Comparison of ENCODE assay signal across 13 cellular contexts in genomic region chr6:52351879-52352238, GRCh38. TPM values are rescaled to one million over a fixed set of nuclear protein-coding genes. Genes with fewer than 3 reads are reported as not detected.
A peak's percentile ranks its signal among the peaks of the same experiment; 100 is the strongest.
DNase-seq lines count a peak whose midpoint lies in the region; ATAC-seq and TF ChIP-seq lines count a peak whose summit lies in the region.
"Had no signal": no experiment of that assay in that cellular context is flagged by ENCODE, and none has a peak within 500 bp of the region (broad histone marks: within the 10 kb centered on the region; RNA-seq: fewer than 3 reads in every experiment).

No MANE protein-coding gene starts in this region.

- H3K9ac ChIP-seq in IMR-90 (ENCODE audit: low read depth, low read length) (peak overlapping the region; percentile 1; the same call in 1 of the 2 replicates), mammary epithelial cell (ENCODE audit: insufficient read depth, low read length) (peak overlapping the region; percentile 46)
- H3K9ac ChIP-seq: neural progenitor cell had no signal

- POLR2A ChIA-PET in IMR-90 (lab: Charles Lee; ENCODE audit: unreplicated experiment), result no interaction called here

- ATAC-seq in IMR-90 (ENCODE audit: low read depth), result no peak
- ATAC-seq in natural killer cell treated with Interleukin-12 subunit alpha and Interleukin-12 subunit beta and Interleukin-15 and Interleukin-18, amount 100 ng/mL, for 72 hours, result no peak
- ATAC-seq in GM18858 (IDR thresholded peaks at IDR 0.05; ENCODE audit: unreplicated experiment), result no peak
- ATAC-seq in HG03354 (IDR thresholded peaks at IDR 0.05; ENCODE audit: poor library complexity, severe bottlenecking, unreplicated experiment), result no peak

- peak overlapping the region; percentile 27 for H2BK5ac ChIP-seq in IMR-90 (ENCODE audit: low read depth, low read length, poor library complexity, severe bottlenecking)

- H3K4me1 ChIP-seq in ACC112 (ENCODE audit: control insufficient read depth, insufficient read depth, low read length, unreplicated experiment) (peaks cover 18% of the 10 kb centered on the region), IMR-90 (ENCODE audit: control insufficient read depth, insufficient read depth, low read length) (peaks cover 7% of the 10 kb centered on the region), mammary epithelial cell (ENCODE audit: insufficient read depth, low read length) (peaks cover 19% of the 10 kb centered on the region)

- in situ Hi-C loops in IMR-90 (cut with MboI; ENCODE audit: low sequenced_read_pairs), result no loop called here
- in situ Hi-C loops in mammary epithelial cell (cut with MboI; ENCODE audit: low sequenced_read_pairs in 2 of 2), result no loop called here

- peaks cover 10% of the 10 kb centered on the region for H3K9me1 ChIP-seq in IMR-90 (ENCODE audit: insufficient read depth, low read length)

- peak overlapping the region; percentile 24 to 50 for H3K27ac Mint-ChIP-seq in natural killer cell treated with Interleukin-12 subunit alpha and Interleukin-12 subunit beta and Interleukin-15 and Interleukin-18, amount 100 ng/mL, for 72 hours
- H3K27ac Mint-ChIP-seq: activated CD4-positive, alpha-beta T cell treated with anti-CD3 and anti-CD28 coated beads for 36 hours; activated T-cell treated with anti-CD3 and anti-CD28 coated beads, Interleukin-2, amount 50 U/mL, for 72 hours had no signal

- H3K27ac ChIP-seq in ACC112 (ENCODE audit: low read depth, low read length) (peak overlapping the region; percentile 66), IMR-90 (ENCODE audit: insufficient read depth, low read length) (peak overlapping the region; percentile 61), mammary epithelial cell (ENCODE audit: insufficient read depth, low read depth, low read length) (peak overlapping the region; percentile 86)
- H3K27ac ChIP-seq: neural progenitor cell had no signal

- H3K23ac ChIP-seq in IMR-90 (ENCODE audit: low read depth, low read length), result peak overlapping the region; percentile 51; the same call in 1 of the 2 replicates

- peak overlapping the region; percentile 78 for H2BK120ac ChIP-seq in IMR-90 (ENCODE audit: low read depth, low read length)

- H3K36me3 Mint-ChIP-seq in natural killer cell treated with Interleukin-12 subunit alpha and Interleukin-12 subunit beta and Interleukin-15 and Interleukin-18, amount 100 ng/mL, for 72 hours, result no peaks in the 10 kb centered on the region
- H3K36me3 Mint-ChIP-seq: neural progenitor cell had no signal

- TF ChIP-seq POLR2A in IMR-90 (IDR thresholded peaks at IDR 0.05; ENCODE audit: low read depth, low read length), result no peak

- H4K91ac ChIP-seq in IMR-90 (ENCODE audit: insufficient read depth, low read depth, low read length), result peak overlapping the region; percentile 20

- peak overlapping the region; percentile 54; the same call in 1 of the 2 replicates for H3K14ac ChIP-seq in IMR-90 (replicated peaks; ENCODE audit: low read depth, low read length)

- peak overlapping the region; percentile 14 for H2BK20ac ChIP-seq in IMR-90 (ENCODE audit: low read depth, low read length)

- CTCF ChIA-PET in IMR-90 (lab: Yijun Ruan, JAX) (interaction anchor here (0.6 to 1.8 kb wide), 3 partner anchors 8 to 67 kb away, joined by 3 to 8 read pairs (median 6); partner anchors contain the start of gene MCM3), mammary epithelial cell (lab: Charles Lee; ENCODE audit: low non-redundant PET) (no interaction called here)

- H3K27me3 ChIP-seq in ACC112 (ENCODE audit: insufficient read depth, low read length) (no peaks in the 10 kb centered on the region), IMR-90 (ENCODE audit: control insufficient read depth, insufficient read depth, low read length) (peaks cover 5% of the 10 kb centered on the region; the same call in 1 of the 2 replicates), mammary epithelial cell (ENCODE audit: insufficient read depth, low read length) (no peaks in the 10 kb centered on the region)
- H3K27me3 ChIP-seq: neural progenitor cell had no signal

- peaks cover 0 to 4% of the 10 kb centered on the region in 2 donors for H3K27me3 Mint-ChIP-seq in natural killer cell treated with Interleukin-12 subunit alpha and Interleukin-12 subunit beta and Interleukin-15 and Interleukin-18, amount 100 ng/mL, for 72 hours
- H3K27me3 Mint-ChIP-seq: activated CD4-positive, alpha-beta T cell treated with anti-CD3 and anti-CD28 coated beads for 36 hours had no signal

- peak overlapping the region; percentile 43 for H3K18ac ChIP-seq in IMR-90 (ENCODE audit: low read depth, low read length)

- DNase-seq in IMR-90, result no peak
- no peak for DNase-seq in mammary epithelial cell
- DNase-seq in natural killer cell treated with Interleukin-12 subunit alpha and Interleukin-12 subunit beta and Interleukin-15 and Interleukin-18, amount 100 ng/mL, for 72 hours (ENCODE audit: low spot score), result no peak
- DNase-seq in NCI-H345 (lab: John Stamatoyannopoulos, UW), result no peak
- DNase-seq in Ammon's horn (ENCODE audit: low spot score), result no peak
- DNase-seq: activated CD4-positive, alpha-beta T cell treated with anti-CD3 and anti-CD28 coated beads for 36 hours; activated T-cell treated with anti-CD3 and anti-CD28 coated beads, Interleukin-2, amount 50 U/mL, for 72 hours; effector memory CD4-positive, alpha-beta T cell; NCI-H187 treated with DMSO at 0.1 percent for 48 hours had no signal

- H2AFZ ChIP-seq in ACC112 (ENCODE audit: low read length, unreplicated experiment), result no peak overlapping the region
- H2AFZ ChIP-seq in IMR-90 (replicated peaks; ENCODE audit: low read length, poor library complexity), result peak overlapping the region; percentile 88
- peak overlapping the region; percentile 91 for H2AFZ ChIP-seq in mammary epithelial cell (ENCODE audit: low read depth, low read length)
- H2AFZ ChIP-seq: neural progenitor cell had no signal

- dilution Hi-C loops in IMR-90 (cut with HindIII; ENCODE audit: low sequenced_read_pairs, unreplicated experiment) (no loop called here), mammary epithelial cell (cut with HindIII; ENCODE audit: low sequenced_read_pairs) (loop anchor here (5.0 kb wide), 1 partner anchor 35 kb away; no protein-coding TSS in a partner anchor)

- WGBS in IMR-90 (ENCODE audit: extremely low coverage in 2 of 2, insufficient read length in 1 of 2), 2 experiments, result 100% methylated on average over 1 of the region's 1 CpG; no CpG with 5 or more reads in 1 of the 2 experiments
- 100% methylated on average over 1 of the region's 1 CpG for WGBS in mammary epithelial cell (ENCODE audit: low coverage, missing lambda C conversion rate)

- peak overlapping the region; percentile 80 for H2AK5ac ChIP-seq in IMR-90 (ENCODE audit: low read depth, low read length)

- peak overlapping the region; percentile 22; the same call in 2 of the 3 replicates for H2BK15ac ChIP-seq in IMR-90 (ENCODE audit: low read depth, low read length)

- H3K4ac ChIP-seq in IMR-90 (ENCODE audit: low read depth, low read length), result peak overlapping the region; percentile 16

- H3K4me2 ChIP-seq in IMR-90 (ENCODE audit: low read depth, low read length) (peak overlapping the region; percentile 50), mammary epithelial cell (ENCODE audit: insufficient read depth, low read depth, low read length) (peak overlapping the region; percentile 77)
- H3K4me2 ChIP-seq: neural progenitor cell had no signal

- no peaks in the 10 kb centered on the region for H3K9me3 Mint-ChIP-seq in natural killer cell treated with Interleukin-12 subunit alpha and Interleukin-12 subunit beta and Interleukin-15 and Interleukin-18, amount 100 ng/mL, for 72 hours
- H3K9me3 Mint-ChIP-seq: activated T-cell treated with anti-CD3 and anti-CD28 coated beads, Interleukin-2, amount 50 U/mL, for 72 hours; neural progenitor cell had no signal

- intact Hi-C loops in IMR-90 (cut with micrococcal nuclease), result loop anchor here (2.0 to 5.0 kb wide), 2 partner anchors 45 to 67 kb away; partner anchors contain the start of gene MCM3
- intact Hi-C loops in mammary epithelial cell (cut with micrococcal nuclease), result loop anchor here (1.0 to 2.0 kb wide), 2 partner anchors 47 to 67 kb away; partner anchors contain the start of gene MCM3

- no peak for TF ChIP-seq RAD21 in IMR-90 (IDR thresholded peaks at IDR 0.05; ENCODE audit: low read length)

- peak overlapping the region; percentile 4; the same call in 1 of the 2 replicates for H4K5ac ChIP-seq in IMR-90 (ENCODE audit: low read depth, low read length)

- H3K79me2 ChIP-seq in ACC112 (ENCODE audit: control insufficient read depth, insufficient read depth, low read length, unreplicated experiment) (no peaks in the 10 kb centered on the region), mammary epithelial cell (ENCODE audit: insufficient read depth, low read length) (no peaks in the 10 kb centered on the region)

- TF ChIP-seq CTCF in IMR-90 (conservative IDR thresholded peaks at IDR 0.05; ENCODE audit: low read depth, low read length) (no peak), mammary epithelial cell (conservative IDR thresholded peaks at IDR 0.05 in 1 of 2, IDR thresholded peaks at IDR 0.05 in 1 of 2; ENCODE audit: extremely low read depth in 1 of 2, insufficient read depth in 1 of 2, low read depth in 1 of 2, low read length in 2 of 2) (no peak)

- H3K9me3 ChIP-seq in IMR-90 (ENCODE audit: control insufficient read depth, insufficient read depth, low read length) (no peaks in the 10 kb centered on the region), mammary epithelial cell (replicated peaks; ENCODE audit: insufficient read depth, low read length) (no peaks in the 10 kb centered on the region)

- H3K56ac ChIP-seq in IMR-90 (ENCODE audit: extremely low read depth, insufficient read depth, low read length), result no peak overlapping the region

- no peaks in the 10 kb centered on the region for H3K79me1 ChIP-seq in IMR-90 (ENCODE audit: low read depth in 1 of 2, low read length in 2 of 2)

- peak overlapping the region; percentile 8 for H2AK9ac ChIP-seq in IMR-90 (replicated peaks; ENCODE audit: low read depth, low read length, poor library complexity)

- no peaks in the 10 kb centered on the region for H3K36me3 ChIP-seq in ACC112 (ENCODE audit: insufficient read depth, low read length)
- H3K36me3 ChIP-seq in IMR-90 (ENCODE audit: control insufficient read depth, insufficient read depth, low read length), result no peaks in the 10 kb centered on the region
- H3K36me3 ChIP-seq in mammary epithelial cell (ENCODE audit: insufficient read depth, low read length), result no peaks in the 10 kb centered on the region
- H3K36me3 ChIP-seq: neural progenitor cell had no signal

- H4K8ac ChIP-seq in IMR-90 (ENCODE audit: low read depth in 2 of 2, low read length in 2 of 2), result peak overlapping the region; percentile 34 to 57

- H4K20me1 ChIP-seq in IMR-90 (ENCODE audit: insufficient read depth, low read length) (no peaks in the 10 kb centered on the region; the same call in 1 of the 2 replicates), mammary epithelial cell (ENCODE audit: insufficient read depth, low read length) (no peaks in the 10 kb centered on the region)

- peaks cover 14 to 24% of the 10 kb centered on the region in 2 donors for H3K4me1 Mint-ChIP-seq in natural killer cell treated with Interleukin-12 subunit alpha and Interleukin-12 subunit beta and Interleukin-15 and Interleukin-18, amount 100 ng/mL, for 72 hours (ENCODE audit: low read depth in 2 of 2)

- BruUV-seq in IMR-90 (replicated peaks; lab: Mats Ljungman, UMichigan), result no TSS peak
- BruUV-seq in mammary epithelial cell (replicated peaks; lab: Mats Ljungman, UMichigan), result no TSS peak

- H3K4me3 ChIP-seq in ACC112 (ENCODE audit: low read depth, low read length), result no peak overlapping the region
- no peak overlapping the region for H3K4me3 ChIP-seq in IMR-90 (ENCODE audit: insufficient read depth, low read depth, low read length)
- H3K4me3 ChIP-seq in mammary epithelial cell (replicated peaks in 1 of 3; ENCODE audit: insufficient read depth in 1 of 3, low read depth in 2 of 3, low read length in 3 of 3), result no peak overlapping the region
- H3K4me3 ChIP-seq: neural progenitor cell had no signal

- H3K4me3 Mint-ChIP-seq in natural killer cell treated with Interleukin-12 subunit alpha and Interleukin-12 subunit beta and Interleukin-15 and Interleukin-18, amount 100 ng/mL, for 72 hours, result no peak overlapping the region
- H3K4me3 Mint-ChIP-seq: activated CD4-positive, alpha-beta T cell treated with anti-CD3 and anti-CD28 coated beads for 36 hours; activated T-cell treated with anti-CD3 and anti-CD28 coated beads, Interleukin-2, amount 50 U/mL, for 72 hours; neural progenitor cell had no signal

RNA-seq across cellular contexts. Expression of gene PAQR8, which starts 10.1 kb away (rescaled TPM):
- 1.6 and 1.7 TPM in 2 replicates for total RNA-seq in IMR-90 (2012; rRNA removed)
- 1.1 and 1.4 TPM in 2 replicates for polyA plus RNA-seq in IMR-90 (2012; rRNA removed)
- 0.68 and 1.2 TPM in 2 replicates for polyA plus RNA-seq in IMR-90 (2012; cell fraction: cytosol; rRNA removed)
- 0.37 and 0.42 TPM in 2 replicates for polyA plus RNA-seq in IMR-90 (2012; cell fraction: nucleus; rRNA removed; ENCODE audit: low replicate concordance)
- 1 to 10 TPM in 1 of 2 donors, under 1 TPM in 1; 0.17 to 3.4 TPM for total RNA-seq in mammary epithelial cell
- polyA plus RNA-seq in mammary epithelial cell, result 1.4 TPM
- polyA minus RNA-seq in mammary epithelial cell, result 2.2 TPM
- total RNA-seq in natural killer cell treated with Interleukin-12 subunit alpha and Interleukin-12 subunit beta and Interleukin-15 and Interleukin-18, amount 100 ng/mL, for 72 hours, result 1 to 10 TPM; 4.1 to 4.4 TPM
